In genomic region chr19:7669641-7670040, GRCh38 we compare ENCODE assay signal across 16 cellular contexts. TPM values are rescaled to one million over a fixed set of nuclear protein-coding genes. Genes with fewer than 3 reads are reported as not detected.
A peak's percentile ranks its signal among the peaks of the same experiment; 100 is the strongest.
DNase-seq lines count a peak whose midpoint lies in the region; ATAC-seq and TF ChIP-seq lines count a peak whose summit lies in the region.
"Had no signal": no experiment of that assay in that cellular context is flagged by ENCODE, and none has a peak within 500 bp of the region (broad histone marks: within the 10 kb centered on the region; RNA-seq: fewer than 3 reads in every experiment).

No MANE protein-coding gene starts in this region.

- peaks cover 0 to 5% (median 0%) of the 10 kb centered on the region in 3 donors for H3K27me3 Mint-ChIP-seq in CD14-positive monocyte (ENCODE audit: low read depth in 3 of 3)
- H3K27me3 Mint-ChIP-seq in dendritic cell treated with granulocyte-macrophage colony-stimulating factor and Interleukin-4, amounts not matched to agents 40 ng/mL and 50 ng/mL, for 4 days = peaks cover 8% of the 10 kb centered on the region
- peaks cover 7 to 56% (median 21%) of the 10 kb centered on the region in 5 donors for H3K27me3 Mint-ChIP-seq in naive thymus-derived CD8-positive, alpha-beta T cell

- intact Hi-C loops in CD14-positive monocyte (cut with micrococcal nuclease) = no loop called here
- intact Hi-C loops in dendritic cell treated with granulocyte-macrophage colony-stimulating factor and Interleukin-4, amounts not matched to agents 40 ng/mL and 50 ng/mL, for 4 days (cut with micrococcal nuclease) = no loop called here
- intact Hi-C loops in gastrocnemius medialis (cut with DNase I; ENCODE audit: low total_unique reads) = no loop called here
- intact Hi-C loops in sigmoid colon (cut with DNase I) = no loop called here

- TF ChIP-seq POLR2A in gastrocnemius medialis (IDR thresholded peaks at IDR 0.05) (no peak), sigmoid colon (IDR thresholded peaks at IDR 0.05) (no peak)

- peaks cover 55% of the 10 kb centered on the region for H3K4me1 Mint-ChIP-seq in CD14-positive monocyte
- peaks cover 41% of the 10 kb centered on the region for H3K4me1 Mint-ChIP-seq in dendritic cell treated with granulocyte-macrophage colony-stimulating factor and Interleukin-4, amounts not matched to agents 40 ng/mL and 50 ng/mL, for 4 days (ENCODE audit: low read depth)
- H3K4me1 Mint-ChIP-seq in naive thymus-derived CD8-positive, alpha-beta T cell = peaks cover 14 to 32% (median 27%) of the 10 kb centered on the region in 4 donors

- TF ChIP-seq CTCF in CD14-positive monocyte (IDR thresholded peaks at IDR 0.05) (no peak), gastrocnemius medialis (IDR thresholded peaks at IDR 0.05 in 4 of 5, conservative IDR thresholded peaks at IDR 0.05 in 1 of 5) (no peak), sigmoid colon (IDR thresholded peaks at IDR 0.05) (no peak)

- peaks cover 11 to 19% (median 13%) of the 10 kb centered on the region in 7 donors for H3K9me3 Mint-ChIP-seq in CD14-positive monocyte
- peaks cover 10% of the 10 kb centered on the region for H3K9me3 Mint-ChIP-seq in dendritic cell treated with granulocyte-macrophage colony-stimulating factor and Interleukin-4, amounts not matched to agents 40 ng/mL and 50 ng/mL, for 4 days
- H3K9me3 Mint-ChIP-seq in naive thymus-derived CD8-positive, alpha-beta T cell = no peaks in the 10 kb centered on the region
- H3K9me3 Mint-ChIP-seq: activated CD4-positive, alpha-beta T cell treated with anti-CD3 and anti-CD28 coated beads, Interleukin-2, amount 10 ng/mL, durations not matched to agents 24 days and 14 days; CD8-positive, alpha-beta memory T cell had no signal

- no peaks in the 10 kb centered on the region for H3K9me3 ChIP-seq in HUES48 (ENCODE audit: control insufficient read depth, insufficient read depth, low read length)
- H3K9me3 ChIP-seq in gastrocnemius medialis = no peaks in the 10 kb centered on the region
- H3K9me3 ChIP-seq in sigmoid colon = no peaks in the 10 kb centered on the region
- H3K9me3 ChIP-seq: Peyer's patch, psoas muscle, SJSA1 had no signal

- no peak overlapping the region for H3K9ac ChIP-seq in HUES48 (ENCODE audit: low read depth, low read length)

- no peak for TF ChIP-seq EP300 in sigmoid colon (IDR thresholded peaks at IDR 0.05)

- peaks cover 2 to 5% of the 10 kb centered on the region in 2 donors for H3K36me3 Mint-ChIP-seq in CD14-positive monocyte
- H3K36me3 Mint-ChIP-seq in dendritic cell treated with granulocyte-macrophage colony-stimulating factor and Interleukin-4, amounts not matched to agents 40 ng/mL and 50 ng/mL, for 4 days (ENCODE audit: low read depth) = peaks cover 6% of the 10 kb centered on the region
- no peaks in the 10 kb centered on the region for H3K36me3 Mint-ChIP-seq in naive thymus-derived CD8-positive, alpha-beta T cell
- H3K36me3 Mint-ChIP-seq: CD8-positive, alpha-beta memory T cell had no signal

- DNase-seq in CD14-positive monocyte (ENCODE audit: low spot score) = no peak
- DNase-seq in naive thymus-derived CD8-positive, alpha-beta T cell = no peak
- no peak for DNase-seq in gastrocnemius medialis
- no peak for DNase-seq in sigmoid colon
- no peak for DNase-seq in hypothalamus (lab: John Stamatoyannopoulos, UW)
- DNase-seq: activated effector memory CD4-positive, alpha-beta T cell treated with Interleukin-2 at 50 U/mL for 16 hours; NCI-H146; Peyer's patch; psoas muscle had no signal

- WGBS in sigmoid colon, 2 donors = 33 to 42% methylated on average over 9 of the region's 9 CpGs

- POLR2A ChIA-PET in naive thymus-derived CD8-positive, alpha-beta T cell (lab: Charles Lee) = interaction anchor here (0.6 to 1.3 kb wide), 4 partner anchors 11 to 570 kb away, joined by 3 to 5 read pairs (median 4); partner anchors contain the start of gene TRAPPC5

- ATAC-seq in naive thymus-derived CD8-positive, alpha-beta T cell = no peak
- no peak for ATAC-seq in gastrocnemius medialis
- ATAC-seq: psoas muscle had no signal

- H3K4me1 ChIP-seq in HUES48 (ENCODE audit: control insufficient read depth, insufficient read depth, low read length) = peaks cover 4% of the 10 kb centered on the region; the same call in 1 of the 2 replicates
- no peaks in the 10 kb centered on the region for H3K4me1 ChIP-seq in gastrocnemius medialis
- no peaks in the 10 kb centered on the region for H3K4me1 ChIP-seq in sigmoid colon
- H3K4me1 ChIP-seq: Peyer's patch, psoas muscle, SJSA1 had no signal

- H3K36me3 ChIP-seq in HUES48 (ENCODE audit: control insufficient read depth, insufficient read depth, low read length) (no peaks in the 10 kb centered on the region), gastrocnemius medialis (no peaks in the 10 kb centered on the region), sigmoid colon (no peaks in the 10 kb centered on the region)
- H3K36me3 ChIP-seq: Peyer's patch, SJSA1 had no signal

- peaks cover 35% of the 10 kb centered on the region for H3K27me3 ChIP-seq in HUES48 (ENCODE audit: control insufficient read depth, insufficient read depth, low read length)
- peaks cover 7 to 27% (median 13%) of the 10 kb centered on the region in 3 donors for H3K27me3 ChIP-seq in gastrocnemius medialis
- peaks cover 0 to 40% (median 20%) of the 10 kb centered on the region in 3 donors for H3K27me3 ChIP-seq in sigmoid colon
- H3K27me3 ChIP-seq: Peyer's patch had no signal

- H3K4me3 ChIP-seq in HUES48 (ENCODE audit: low read depth, low read length) (peak overlapping the region; percentile 50), gastrocnemius medialis (no peak overlapping the region), sigmoid colon (no peak overlapping the region)
- H3K4me3 ChIP-seq: Peyer's patch, psoas muscle, SJSA1 had no signal

- H3K27ac ChIP-seq in HUES48 (ENCODE audit: low read depth, low read length) (no peak overlapping the region), gastrocnemius medialis (no peak overlapping the region), sigmoid colon (no peak overlapping the region)
- H3K27ac ChIP-seq: Peyer's patch, psoas muscle, SJSA1 had no signal

- H3K27ac Mint-ChIP-seq in CD14-positive monocyte = peak overlapping the region; percentile 59 to 93 (median 82)
- H3K27ac Mint-ChIP-seq in dendritic cell treated with granulocyte-macrophage colony-stimulating factor and Interleukin-4, amounts not matched to agents 40 ng/mL and 50 ng/mL, for 4 days = peak overlapping the region; percentile 55
- H3K27ac Mint-ChIP-seq in naive thymus-derived CD8-positive, alpha-beta T cell = peak overlapping the region in 3 of 10 donors; percentile 8 to 85 (median 78)
- H3K27ac Mint-ChIP-seq: activated CD4-positive, alpha-beta T cell treated with anti-CD3 and anti-CD28 coated beads, Interleukin-2, amount 10 ng/mL, durations not matched to agents 24 days and 14 days had no signal

- in situ Hi-C loops in gastrocnemius medialis (cut with MboI; ENCODE audit: low sequenced_read_pairs in 4 of 4) = loop anchor here in 1 of 4 donors (10.0 kb wide), 1 partner anchor 105 kb away; no protein-coding TSS in a partner anchor

- H3K4me3 Mint-ChIP-seq in CD14-positive monocyte = peak overlapping the region; percentile 72 to 92
- peak overlapping the region; percentile 21 for H3K4me3 Mint-ChIP-seq in dendritic cell treated with granulocyte-macrophage colony-stimulating factor and Interleukin-4, amounts not matched to agents 40 ng/mL and 50 ng/mL, for 4 days
- peak overlapping the region in 8 of 10 donors; percentile 46 to 79 (median 67) for H3K4me3 Mint-ChIP-seq in naive thymus-derived CD8-positive, alpha-beta T cell

RNA-seq across cellular contexts. Expression of gene RETN, which starts 0.8 kb away (rescaled TPM):
- polyA plus RNA-seq in CD14-positive monocyte (100 to 1,000 TPM in 1 of 2 donors, 10 to 100 TPM in 1; 60.0 to 119 TPM), sigmoid colon (10 to 100 TPM in 1 of 3 donors, 1 to 10 TPM in 2; 3.6 to 38.1 (median 8.6) TPM)
- not detected for total RNA-seq in naive thymus-derived CD8-positive, alpha-beta T cell
- polyA plus RNA-seq in naive thymus-derived CD8-positive, alpha-beta T cell = 10 to 100 TPM in 1 of 3 donors, 1 to 10 TPM in 2; 6.5 to 12.8 (median 8.7) TPM
- total RNA-seq in gastrocnemius medialis (1 to 10 TPM in 1 of 4 donors, not detected in 3; 1.2 TPM), sigmoid colon (not detected)
- total RNA-seq: activated CD4-positive, alpha-beta T cell treated with anti-CD3 and anti-CD28 coated beads, Interleukin-2, amount 10 ng/mL, durations not matched to agents 24 days and 14 days; CD8-positive, alpha-beta memory T cell; Peyer's patch; SJSA1 had no signal
- polyA plus RNA-seq: neural cell had no signal

RNA-seq across cellular contexts. Expression of gene MCEMP1, which starts 7.2 kb away (rescaled TPM):
- 100 to 1,000 TPM in 1 of 2 donors, 10 to 100 TPM in 1; 79.4 to 104 TPM for polyA plus RNA-seq in CD14-positive monocyte
- not detected for total RNA-seq in naive thymus-derived CD8-positive, alpha-beta T cell
- polyA plus RNA-seq in naive thymus-derived CD8-positive, alpha-beta T cell = under 1 TPM in 1 of 3 donors, not detected in 2; 0.12 TPM
- total RNA-seq in gastrocnemius medialis = 1 to 10 TPM in 1 of 4 donors, under 1 TPM in 1, not detected in 2; 0.16 to 1.2 TPM
- under 1 TPM in 3 of 4 donors, not detected in 1; 0.36 to 0.49 (median 0.41) TPM for total RNA-seq in sigmoid colon
- 1 to 10 TPM in 2 of 3 donors, under 1 TPM in 1; 0.51 to 2.8 (median 1.8) TPM for polyA plus RNA-seq in sigmoid colon
- total RNA-seq: activated CD4-positive, alpha-beta T cell treated with anti-CD3 and anti-CD28 coated beads, Interleukin-2, amount 10 ng/mL, durations not matched to agents 24 days and 14 days; CD8-positive, alpha-beta memory T cell; Peyer's patch; SJSA1 had no signal
- polyA plus RNA-seq: CD8-positive, alpha-beta memory T cell; neural cell had no signal

RNA-seq across cellular contexts. Expression of gene TRAPPC5, which starts 11.0 kb away (rescaled TPM):
- polyA plus RNA-seq in CD14-positive monocyte (100 to 1,000 TPM; 414 to 449 TPM), sigmoid colon (10 to 100 TPM; 55.3 to 75.5 (median 55.9) TPM)
- 10 to 100 TPM; 66.5 to 71.8 TPM for total RNA-seq in naive thymus-derived CD8-positive, alpha-beta T cell
- 100 to 1,000 TPM; 154 to 208 (median 170) TPM for polyA plus RNA-seq in naive thymus-derived CD8-positive, alpha-beta T cell
- total RNA-seq in gastrocnemius medialis (100 to 1,000 TPM; 109 to 146 (median 126) TPM), sigmoid colon (10 to 100 TPM; 32.8 to 89.6 (median 50.5) TPM)

RNA-seq across cellular contexts. Expression of gene FCER2, which starts 32.3 kb away (rescaled TPM):
- polyA plus RNA-seq in CD14-positive monocyte (1 to 10 TPM; 1.1 to 2.1 TPM), sigmoid colon (10 to 100 TPM in 1 of 3 donors, under 1 TPM in 1, not detected in 1; 0.46 to 14.7 TPM)
- total RNA-seq in naive thymus-derived CD8-positive, alpha-beta T cell = 1 to 10 TPM; 1.7 to 2.3 TPM
- under 1 TPM in 2 of 3 donors, not detected in 1; 0.23 to 0.38 TPM for polyA plus RNA-seq in naive thymus-derived CD8-positive, alpha-beta T cell
- total RNA-seq in gastrocnemius medialis (not detected), sigmoid colon (1 to 10 TPM in 1 of 4 donors, under 1 TPM in 3; 0.27 to 2.5 (median 0.61) TPM)
- total RNA-seq: activated CD4-positive, alpha-beta T cell treated with anti-CD3 and anti-CD28 coated beads, Interleukin-2, amount 10 ng/mL, durations not matched to agents 24 days and 14 days; SJSA1 had no signal
- polyA plus RNA-seq: CD8-positive, alpha-beta memory T cell; liver; neural cell had no signal

RNA-seq across cellular contexts. Expression of gene STXBP2, which starts 32.7 kb away (rescaled TPM):
- polyA plus RNA-seq in CD14-positive monocyte (100 to 1,000 TPM; 249 to 327 TPM), sigmoid colon (100 to 1,000 TPM; 117 to 163 (median 132) TPM)
- 100 to 1,000 TPM; 165 to 184 TPM for total RNA-seq in naive thymus-derived CD8-positive, alpha-beta T cell
- polyA plus RNA-seq in naive thymus-derived CD8-positive, alpha-beta T cell = 10 to 100 TPM; 50.4 to 63.2 (median 54.9) TPM
- total RNA-seq in gastrocnemius medialis (1 to 10 TPM in 3 of 4 donors, under 1 TPM in 1; 0.87 to 3.7 (median 2.8) TPM), sigmoid colon (1 to 10 TPM; 5.9 to 9.3 (median 7.6) TPM)

Comparison
In these comparisons a context has a peak if more than half of its experiments do, and no peak if none do; other contexts are left out.
1. H3K4me3 Mint-ChIP-seq: peak in every context shown above with its lines; median percentile 82 in CD14-positive monocyte; 67 in naive thymus-derived CD8-positive, alpha-beta T cell; 21 in dendritic cell treated with granulocyte-macrophage colony-stimulating factor and Interleukin-4, amounts not matched to agents 40 ng/mL and 50 ng/mL, for 4 days.